ENCODE assay signal across 12 cellular contexts in genomic region chr7:95886501-95887090, GRCh38.
A peak's percentile ranks its signal among the peaks of the same experiment; 100 is the strongest.
DNase-seq lines count a peak whose midpoint lies in the region; ATAC-seq and TF ChIP-seq lines count a peak whose summit lies in the region.
"Had no signal": no experiment of that assay in that cellular context is flagged by ENCODE, and none has a peak within 500 bp of the region (broad histone marks: within the 10 kb centered on the region; RNA-seq: fewer than 3 reads in every experiment).

No MANE protein-coding gene starts in this region.

- H3K36me3 ChIP-seq in IMR-90 (ENCODE audit: control insufficient read depth, insufficient read depth, low read length), result no peaks in the 10 kb centered on the region
- no peaks in the 10 kb centered on the region for H3K36me3 ChIP-seq in PC-3 (ENCODE audit: low read depth, low read length)
- peaks cover 3% of the 10 kb centered on the region; the same call in 1 of the 2 replicates for H3K36me3 ChIP-seq in SJCRH30
- H3K36me3 ChIP-seq: heart right ventricle, neural progenitor cell had no signal

- H3K9ac ChIP-seq in IMR-90 (ENCODE audit: low read depth, low read length), result no peak overlapping the region
- H3K9ac ChIP-seq in PC-3 (ENCODE audit: low read length), result no peak overlapping the region
- H3K9ac ChIP-seq: neural progenitor cell had no signal

- POLR2A ChIA-PET in IMR-90 (lab: Charles Lee; ENCODE audit: unreplicated experiment), result no interaction called here
- POLR2A ChIA-PET in PC-3 (lab: Charles Lee; ENCODE audit: unreplicated experiment), result no interaction called here
- POLR2A ChIA-PET in activated CD4-positive, alpha-beta memory T cell treated with anti-CD3 and anti-CD28 coated beads, Interleukin-2, amount 10 ng/mL, durations not matched to agents 7 days and 5 days (lab: Charles Lee), result no interaction called here

- H3K27me3 Mint-ChIP-seq in activated CD4-positive, alpha-beta memory T cell treated with anti-CD3 and anti-CD28 coated beads, Interleukin-2, amount 10 ng/mL, durations not matched to agents 7 days and 5 days, result no peaks in the 10 kb centered on the region

- H3K4me2 ChIP-seq in IMR-90 (ENCODE audit: low read depth, low read length), result no peak overlapping the region
- no peak overlapping the region for H3K4me2 ChIP-seq in PC-3 (ENCODE audit: low read length)
- H3K4me2 ChIP-seq: neural progenitor cell had no signal

- no peak overlapping the region for H3K4ac ChIP-seq in IMR-90 (ENCODE audit: low read depth, low read length)

- dilution Hi-C loops in IMR-90 (cut with HindIII; ENCODE audit: low sequenced_read_pairs, unreplicated experiment), result no loop called here

- H3K79me1 ChIP-seq in IMR-90 (ENCODE audit: low read depth in 1 of 2, low read length in 2 of 2), result no peaks in the 10 kb centered on the region

- no peak overlapping the region for H3K27ac ChIP-seq in IMR-90 (ENCODE audit: insufficient read depth, low read length)
- no peak overlapping the region for H3K27ac ChIP-seq in PC-3 (ENCODE audit: low read length)
- no peak overlapping the region for H3K27ac ChIP-seq in SJCRH30
- H3K27ac ChIP-seq: heart right ventricle, neural progenitor cell had no signal

- no CpG with 5 or more reads among the region's 4 CpGs for WGBS in IMR-90 (ENCODE audit: extremely low coverage in 2 of 2, insufficient read length in 1 of 2), 2 experiments

- in situ Hi-C loops in IMR-90 (cut with MboI; ENCODE audit: low sequenced_read_pairs), result no loop called here

- no peaks in the 10 kb centered on the region for H3K36me3 Mint-ChIP-seq in activated CD4-positive, alpha-beta memory T cell treated with anti-CD3 and anti-CD28 coated beads, Interleukin-2, amount 10 ng/mL, durations not matched to agents 7 days and 5 days (ENCODE audit: low read depth)
- H3K36me3 Mint-ChIP-seq: neural progenitor cell had no signal

- H3K27me3 ChIP-seq in IMR-90 (ENCODE audit: control insufficient read depth, insufficient read depth, low read length), result no peaks in the 10 kb centered on the region
- no peaks in the 10 kb centered on the region for H3K27me3 ChIP-seq in PC-3 (ENCODE audit: low read length)
- no peaks in the 10 kb centered on the region for H3K27me3 ChIP-seq in SJCRH30
- H3K27me3 ChIP-seq: heart right ventricle, neural progenitor cell had no signal

- TF ChIP-seq POLR2A in IMR-90 (IDR thresholded peaks at IDR 0.05; ENCODE audit: low read depth, low read length), result no peak

- no peak overlapping the region for H3K56ac ChIP-seq in IMR-90 (ENCODE audit: extremely low read depth, insufficient read depth, low read length)

- H3K9me1 ChIP-seq in IMR-90 (ENCODE audit: insufficient read depth, low read length), result no peaks in the 10 kb centered on the region

- H2AFZ ChIP-seq in IMR-90 (replicated peaks; ENCODE audit: low read length, poor library complexity), result no peak overlapping the region
- no peak overlapping the region for H2AFZ ChIP-seq in PC-3 (ENCODE audit: low read length)
- H2AFZ ChIP-seq: neural progenitor cell had no signal

- TF ChIP-seq CTCF in IMR-90 (conservative IDR thresholded peaks at IDR 0.05; ENCODE audit: low read depth, low read length) (no peak), PC-3 (conservative IDR thresholded peaks at IDR 0.05; ENCODE audit: low read depth, low read length) (no peak)

- no peaks in the 10 kb centered on the region for H4K20me1 ChIP-seq in IMR-90 (ENCODE audit: insufficient read depth, low read length)
- H4K20me1 ChIP-seq in PC-3 (ENCODE audit: low read length), result no peaks in the 10 kb centered on the region

- BruUV-seq in IMR-90 (replicated peaks; lab: Mats Ljungman, UMichigan) (no TSS peak), PC-3 (replicated peaks; lab: Mats Ljungman, UMichigan) (no TSS peak)

- H3K23ac ChIP-seq in IMR-90 (ENCODE audit: low read depth, low read length), result no peak overlapping the region

- H3F3A ChIP-seq in PC-3 (ENCODE audit: low read length, unreplicated experiment), result no peaks in the 10 kb centered on the region

- no peak overlapping the region for H2AK9ac ChIP-seq in IMR-90 (replicated peaks; ENCODE audit: low read depth, low read length, poor library complexity)

- H2BK5ac ChIP-seq in IMR-90 (ENCODE audit: low read depth, low read length, poor library complexity, severe bottlenecking), result no peak overlapping the region

- no peaks in the 10 kb centered on the region for H3K9me2 ChIP-seq in PC-3 (replicated peaks; ENCODE audit: low read length)

- H3K79me2 ChIP-seq in PC-3 (ENCODE audit: low read length), result no peaks in the 10 kb centered on the region

- H2BK20ac ChIP-seq in IMR-90 (ENCODE audit: low read depth, low read length), result no peak overlapping the region

- no peaks in the 10 kb centered on the region for H3K9me3 Mint-ChIP-seq in activated CD4-positive, alpha-beta memory T cell treated with anti-CD3 and anti-CD28 coated beads, Interleukin-2, amount 10 ng/mL, durations not matched to agents 7 days and 5 days
- H3K9me3 Mint-ChIP-seq: CD4-positive, alpha-beta T cell; neural progenitor cell had no signal

- H2AK5ac ChIP-seq in IMR-90 (ENCODE audit: low read depth, low read length), result no peak overlapping the region

- H4K5ac ChIP-seq in IMR-90 (ENCODE audit: low read depth, low read length), result no peak overlapping the region

- no peaks in the 10 kb centered on the region for H3K9me3 ChIP-seq in IMR-90 (ENCODE audit: control insufficient read depth, insufficient read depth, low read length)
- H3K9me3 ChIP-seq in PC-3 (ENCODE audit: low read length), result no peaks in the 10 kb centered on the region
- no peaks in the 10 kb centered on the region for H3K9me3 ChIP-seq in SJCRH30 (replicated peaks)
- H3K9me3 ChIP-seq: heart right ventricle had no signal

- H3K14ac ChIP-seq in IMR-90 (replicated peaks; ENCODE audit: low read depth, low read length), result no peak overlapping the region

- TF ChIP-seq RAD21 in IMR-90 (IDR thresholded peaks at IDR 0.05; ENCODE audit: low read length), result no peak

- no peak overlapping the region for H4K8ac ChIP-seq in IMR-90 (ENCODE audit: low read depth in 2 of 2, low read length in 2 of 2)

- no peak for ATAC-seq in IMR-90 (ENCODE audit: low read depth)
- peak; percentile 89 for ATAC-seq in PC-3

- CTCF ChIA-PET in IMR-90 (lab: Yijun Ruan, JAX), result no interaction called here
- CTCF ChIA-PET in PC-3 (lab: Charles Lee), result no interaction called here
- CTCF ChIA-PET in activated CD4-positive, alpha-beta memory T cell treated with anti-CD3 and anti-CD28 coated beads, Interleukin-2, amount 10 ng/mL, durations not matched to agents 7 days and 5 days (lab: Charles Lee), result no interaction called here

- no peak overlapping the region for H2BK15ac ChIP-seq in IMR-90 (ENCODE audit: low read depth, low read length)

- no peak overlapping the region for H3K18ac ChIP-seq in IMR-90 (ENCODE audit: low read depth, low read length)

- no peaks in the 10 kb centered on the region for H3K4me1 Mint-ChIP-seq in activated CD4-positive, alpha-beta memory T cell treated with anti-CD3 and anti-CD28 coated beads, Interleukin-2, amount 10 ng/mL, durations not matched to agents 7 days and 5 days
- H3K4me1 Mint-ChIP-seq: neural progenitor cell had no signal

- intact Hi-C loops in IMR-90 (cut with micrococcal nuclease) (no loop called here), PC-3 (cut with micrococcal nuclease) (no loop called here)

- DNase-seq in COLO829 (ENCODE audit: low spot score), result peak; percentile 74
- peak; percentile 19 for DNase-seq in IMR-90
- DNase-seq in PC-3, result peak; percentile 35
- peak; percentile 90 for DNase-seq in glomerular endothelial cell (ENCODE audit: extremely low read depth, low read depth, low spot score)
- DNase-seq in NCI-H1694 (lab: John Stamatoyannopoulos, UW), result no peak
- no peak for DNase-seq in SJCRH30
- DNase-seq in activated CD4-positive, alpha-beta memory T cell treated with anti-CD3 and anti-CD28 coated beads, Interleukin-2, amount 10 ng/mL, durations not matched to agents 7 days and 5 days, result no peak
- DNase-seq in hippocampal formation (lab: John Stamatoyannopoulos, UW), result no peak
- DNase-seq: CD4-positive, alpha-beta T cell; heart right ventricle; T1000 had no signal

- H3K4me1 ChIP-seq in IMR-90 (ENCODE audit: control insufficient read depth, insufficient read depth, low read length) (no peaks in the 10 kb centered on the region), PC-3 (ENCODE audit: insufficient read depth, low read length) (peaks cover 3% of the 10 kb centered on the region; the same call in 1 of the 2 replicates), SJCRH30 (no peaks in the 10 kb centered on the region)
- H3K4me1 ChIP-seq: heart right ventricle, neural progenitor cell had no signal

- H3K27ac Mint-ChIP-seq in activated CD4-positive, alpha-beta memory T cell treated with anti-CD3 and anti-CD28 coated beads, Interleukin-2, amount 10 ng/mL, durations not matched to agents 7 days and 5 days, result no peak overlapping the region
- H3K27ac Mint-ChIP-seq: CD4-positive, alpha-beta T cell; neural progenitor cell had no signal

- no peak overlapping the region for H2BK120ac ChIP-seq in IMR-90 (ENCODE audit: low read depth, low read length)

- no peak overlapping the region for H4K91ac ChIP-seq in IMR-90 (ENCODE audit: insufficient read depth, low read depth, low read length)

- H3K4me3 ChIP-seq in IMR-90 (ENCODE audit: insufficient read depth, low read depth, low read length) (no peak overlapping the region), PC-3 (ENCODE audit: low read length) (no peak overlapping the region), SJCRH30 (no peak overlapping the region)
- H3K4me3 ChIP-seq: heart right ventricle, neural progenitor cell had no signal

- H3K4me3 Mint-ChIP-seq in activated CD4-positive, alpha-beta memory T cell treated with anti-CD3 and anti-CD28 coated beads, Interleukin-2, amount 10 ng/mL, durations not matched to agents 7 days and 5 days, result no peak overlapping the region
- H3K4me3 Mint-ChIP-seq: CD4-positive, alpha-beta T cell; neural progenitor cell had no signal

TF ChIP-seq in IMR-90, 13 proteins besides CTCF, POLR2A, EP300 and RAD21:
- TF ChIP-seq, protein P1, sequence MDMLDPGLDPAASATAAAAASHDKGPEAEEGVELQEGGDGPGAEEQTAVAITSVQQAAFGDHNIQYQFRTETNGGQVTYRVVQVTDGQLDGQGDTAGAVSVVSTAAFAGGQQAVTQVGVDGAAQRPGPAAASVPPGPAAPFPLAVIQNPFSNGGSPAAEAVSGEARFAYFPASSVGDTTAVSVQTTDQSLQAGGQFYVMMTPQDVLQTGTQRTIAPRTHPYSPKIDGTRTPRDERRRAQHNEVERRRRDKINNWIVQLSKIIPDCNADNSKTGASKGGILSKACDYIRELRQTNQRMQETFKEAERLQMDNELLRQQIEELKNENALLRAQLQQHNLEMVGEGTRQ (IDR thresholded peaks at IDR 0.05; ENCODE audit: low read depth, low read length), result no peak
- TF ChIP-seq FOS (IDR thresholded peaks at IDR 0.05; ENCODE audit: low read depth, low read length) (no peak), RCOR1 (IDR thresholded peaks at IDR 0.05; ENCODE audit: insufficient replicate concordance, low read length) (no peak), RFX5 (IDR thresholded peaks at IDR 0.05; ENCODE audit: low read depth, low read length) (no peak), NFE2L2 (IDR thresholded peaks at IDR 0.05; ENCODE audit: low read depth, low read length) (no peak), BHLHE40 (IDR thresholded peaks at IDR 0.05; ENCODE audit: low read depth, low read length) (no peak)

Comparison
In these comparisons a context has a peak if more than half of its experiments do, and no peak if none do; other contexts are left out.
1. DNase-seq: peak in COLO829 (single experiment), IMR-90 (single experiment), PC-3 (single experiment) and glomerular endothelial cell (single experiment); none in NCI-H1694 (single experiment), SJCRH30 (0 of 2), activated CD4-positive, alpha-beta memory T cell treated with anti-CD3 and anti-CD28 coated beads, Interleukin-2, amount 10 ng/mL, durations not matched to agents 7 days and 5 days (single experiment) and hippocampal formation (0 of 2).